In genomic region chr3:102307442-102307841, GRCh38 we compare ENCODE assay signal across 23 cellular contexts.
A peak's percentile ranks its signal among the peaks of the same experiment; 100 is the strongest.
DNase-seq lines count a peak whose midpoint lies in the region; ATAC-seq and TF ChIP-seq lines count a peak whose summit lies in the region.
"Had no signal": no experiment of that assay in that cellular context is flagged by ENCODE, and none has a peak within 500 bp of the region (broad histone marks: within the 10 kb centered on the region; RNA-seq: fewer than 3 reads in every experiment).

No MANE protein-coding gene starts in this region.

- no peaks in the 10 kb centered on the region for H3K27me3 ChIP-seq in H9 (ENCODE audit: insufficient read depth, low read length)
- H3K27me3 ChIP-seq: BLaER1 had no signal

- H2BK20ac ChIP-seq in H9 (ENCODE audit: low read depth, low read length, poor library complexity, severe bottlenecking), result no peak overlapping the region

- H3K79me2 ChIP-seq in H9 (ENCODE audit: insufficient read depth, low read length), result no peaks in the 10 kb centered on the region

- no peak overlapping the region for H2BK15ac ChIP-seq in H9 (ENCODE audit: low read depth, low read length)

- ATAC-seq in WTC11, result peak; percentile 94
- no peak for ATAC-seq in GM19397 (IDR thresholded peaks at IDR 0.05; ENCODE audit: unreplicated experiment)
- no peak for ATAC-seq in activated T-cell treated with anti-CD3 and anti-CD28 coated beads, Interleukin-2, amount 50 U/mL, for 72 hours (replicated peaks in 1 of 2)
- ATAC-seq in GM21423 (IDR thresholded peaks at IDR 0.05; ENCODE audit: unreplicated experiment), result no peak
- ATAC-seq: Panc1 had no signal

- CTCF ChIA-PET in WTC11 (lab: Charles Lee), result interaction anchor here (1.0 to 1.6 kb wide), 2 partner anchors 72 to 229 kb away, joined by 3 read pairs; no protein-coding TSS in a partner anchor

- H3K27ac Mint-ChIP-seq in H9 (peak overlapping the region in 1 of 3 experiments; percentile 20; a peak in 2 of 7 replicates), WTC11 (peak overlapping the region; percentile 52; the same call in 1 of the 2 replicates)
- H3K27ac Mint-ChIP-seq in activated T-cell treated with anti-CD3 and anti-CD28 coated beads, Interleukin-2, amount 50 U/mL, for 72 hours, result no peak overlapping the region
- H3K27ac Mint-ChIP-seq: CD4-positive, CD25-positive, alpha-beta regulatory T cell; HFFc6 had no signal

- H3K4me1 ChIP-seq in H9 (ENCODE audit: insufficient read depth, low read length), result no peaks in the 10 kb centered on the region
- H3K4me1 ChIP-seq: BLaER1 had no signal

- no peaks in the 10 kb centered on the region for H3K79me1 ChIP-seq in H9 (ENCODE audit: insufficient read depth, low read depth, low read length, poor library complexity, severe bottlenecking)

- no peak overlapping the region for H4K8ac ChIP-seq in H9 (replicated peaks; ENCODE audit: insufficient read length, low read depth, low read length)

- H3K36me3 Mint-ChIP-seq in H9 (ENCODE audit: insufficient read depth in 1 of 3, low read depth in 3 of 3) (peaks cover 0 to 7% (median 0%) of the 10 kb centered on the region in 3 experiments; a peak in 1 of 7 replicates), WTC11 (no peaks in the 10 kb centered on the region; the same call in 1 of the 2 replicates)
- H3K36me3 Mint-ChIP-seq in activated T-cell treated with anti-CD3 and anti-CD28 coated beads, Interleukin-2, amount 50 U/mL, for 72 hours (ENCODE audit: insufficient read depth in 2 of 2), result no peaks in the 10 kb centered on the region
- H3K36me3 Mint-ChIP-seq: CD4-positive, CD25-positive, alpha-beta regulatory T cell had no signal

- no peak overlapping the region for H2AFZ ChIP-seq in H9 (ENCODE audit: low read length)

- no peak overlapping the region for H2BK120ac ChIP-seq in H9 (ENCODE audit: low read depth, low read length, poor library complexity, severe bottlenecking)

- H3T11ph ChIP-seq in H9 (ENCODE audit: low read length), result no peak overlapping the region

- WGBS in H9 (ENCODE audit: extremely low coverage, insufficient read length, low lambda C conversion rate), result no CpG with 5 or more reads among the region's 2 CpGs

- no peak overlapping the region for H3K4ac ChIP-seq in H9 (ENCODE audit: low read depth, low read length)

- no peaks in the 10 kb centered on the region for H3K23me2 ChIP-seq in H9 (ENCODE audit: insufficient read length, low read depth, low read length, poor library complexity, severe bottlenecking)

- POLR2A ChIA-PET in WTC11 (lab: Charles Lee), result no interaction called here

- H3K9ac ChIP-seq in H9 (ENCODE audit: extremely low read depth, insufficient read length, low read length), result no peak overlapping the region
- H3K9ac ChIP-seq: BLaER1 had no signal

- no peak overlapping the region for H3K27ac ChIP-seq in H9 (ENCODE audit: insufficient read length, low read depth, low read length)
- H3K27ac ChIP-seq: BLaER1, RWPE1 had no signal

- H2AK5ac ChIP-seq in H9 (ENCODE audit: insufficient read length, low read length), result no peak overlapping the region

- H3K14ac ChIP-seq in H9 (ENCODE audit: insufficient read depth, low read length), result no peak overlapping the region

- DNase-seq in EH (ENCODE audit: low read depth), result peak; percentile 4
- DNase-seq in H9, result peak; percentile 48
- peak; percentile 10 for DNase-seq in WTC11 (ENCODE audit: low spot score)
- peak; percentile 7 for DNase-seq in iPS DF 4.7 (ENCODE audit: extremely low read depth, low spot score)
- DNase-seq in activated T-cell treated with anti-CD3 and anti-CD28 coated beads, Interleukin-2, amount 50 U/mL, for 72 hours, result no peak
- no peak for DNase-seq in stimulated activated CD4-positive, alpha-beta T cell treated with anti-CD3 and anti-CD28 coated beads, Interleukin-12 subunit alpha, Interleukin-12 subunit beta, amount 100 ng/mL, for 4 hours
- DNase-seq: H7; HFFc6; NCI-H1048; NCI-H1417; NCI-H1694; NCI-H2029 treated with DMSO at 0.1 percent for 48 hours; NCI-H446 treated with DMSO at 0.1 percent for 48 hours; NCI-H526; NCI-H82; NK-92 treated with Interleukin-12 subunit alpha and Interleukin-12 subunit beta, amount 100 ng/mL, for 24 hours; SHP77 treated with DMSO at 0.1 percent for 48 hours had no signal

- H3K4me3 Mint-ChIP-seq in H9 (no peak overlapping the region), WTC11 (no peak overlapping the region)
- no peak overlapping the region for H3K4me3 Mint-ChIP-seq in activated T-cell treated with anti-CD3 and anti-CD28 coated beads, Interleukin-2, amount 50 U/mL, for 72 hours
- H3K4me3 Mint-ChIP-seq: CD4-positive, CD25-positive, alpha-beta regulatory T cell; HFFc6 had no signal

- no peak overlapping the region for H3K4me2 ChIP-seq in H9 (ENCODE audit: insufficient read depth, insufficient read length, low read length)
- H3K4me2 ChIP-seq: BLaER1 had no signal

- no peak overlapping the region for H3K18ac ChIP-seq in H9 (ENCODE audit: insufficient read length, low read depth, low read length)

- H3K4me1 Mint-ChIP-seq in H9 (peaks cover 0 to 10% of the 10 kb centered on the region in 2 experiments; a peak in 1 of 4 replicates), WTC11 (peaks cover 5% of the 10 kb centered on the region)
- H3K4me1 Mint-ChIP-seq in activated T-cell treated with anti-CD3 and anti-CD28 coated beads, Interleukin-2, amount 50 U/mL, for 72 hours (ENCODE audit: low read depth), result no peaks in the 10 kb centered on the region
- H3K4me1 Mint-ChIP-seq: CD4-positive, CD25-positive, alpha-beta regulatory T cell had no signal

- H4K5ac ChIP-seq in H9 (ENCODE audit: insufficient read length, low read depth, low read length), result no peak overlapping the region

- H3K27me3 Mint-ChIP-seq in H9 (ENCODE audit: low read depth) (no peaks in the 10 kb centered on the region), WTC11 (ENCODE audit: low read depth) (no peaks in the 10 kb centered on the region)
- peaks cover 1% of the 10 kb centered on the region for H3K27me3 Mint-ChIP-seq in activated T-cell treated with anti-CD3 and anti-CD28 coated beads, Interleukin-2, amount 50 U/mL, for 72 hours (ENCODE audit: low read depth)

- no peak overlapping the region for H2BK5ac ChIP-seq in H9 (ENCODE audit: insufficient read length, low read length)

- H3K56ac ChIP-seq in H9 (ENCODE audit: insufficient read length, low read depth, low read length), result no peak overlapping the region

- TF ChIP-seq CTCF in H9 (conservative IDR thresholded peaks at IDR 0.05) (peak; percentile 23; the same call in 2 of the 3 replicates), WTC11 (IDR thresholded peaks at IDR 0.05) (no peak)

- H4K20me1 ChIP-seq in H9 (ENCODE audit: control insufficient read depth, insufficient read depth, insufficient read length), result no peaks in the 10 kb centered on the region
- H4K20me1 ChIP-seq: BLaER1 had no signal

- H3K9me3 Mint-ChIP-seq in H9 (peaks cover 2 to 3% of the 10 kb centered on the region in 2 experiments; a peak in 2 of 5 replicates), WTC11 (peaks cover 20% of the 10 kb centered on the region)
- no peaks in the 10 kb centered on the region for H3K9me3 Mint-ChIP-seq in activated T-cell treated with anti-CD3 and anti-CD28 coated beads, Interleukin-2, amount 50 U/mL, for 72 hours
- H3K9me3 Mint-ChIP-seq: HFFc6 had no signal

- no peaks in the 10 kb centered on the region for H3K9me3 ChIP-seq in H9 (ENCODE audit: control insufficient read depth, low read depth, low read length)
- H3K9me3 ChIP-seq: BLaER1 had no signal

- H4K91ac ChIP-seq in H9 (ENCODE audit: insufficient read length, low read depth, low read length), result no peak overlapping the region

- no peak overlapping the region for H3K23ac ChIP-seq in H9 (ENCODE audit: insufficient read length, low read depth, low read length)

- H2BK12ac ChIP-seq in H9 (ENCODE audit: insufficient read length, low read depth, low read length), result no peak overlapping the region

TF ChIP-seq in WTC11, 78 proteins besides CTCF, POLR2A, EP300 and RAD21 (continues in another document):
- TF ChIP-seq ZNF317 (CRISPR knock-in tag; IDR thresholded peaks at IDR 0.05; ENCODE audit: borderline replicate concordance, low read depth) (no peak), PREB (CRISPR knock-in tag; IDR thresholded peaks at IDR 0.05; ENCODE audit: borderline replicate concordance) (no peak), SMAD3 (CRISPR knock-in tag; IDR thresholded peaks at IDR 0.05; ENCODE audit: borderline replicate concordance) (no peak), MYBL2 (CRISPR knock-in tag; IDR thresholded peaks at IDR 0.05) (no peak), ZNF416 (CRISPR knock-in tag; IDR thresholded peaks at IDR 0.05) (no peak), E2F5 (CRISPR knock-in tag; IDR thresholded peaks at IDR 0.05) (no peak), NFE2L1 (CRISPR knock-in tag; IDR thresholded peaks at IDR 0.05) (no peak)

Comparison
In these comparisons a context has a peak if more than half of its experiments do, and no peak if none do; other contexts are left out.
1. DNase-seq: peak in EH (single experiment), H9 (single experiment), WTC11 (single experiment) and iPS DF 4.7 (single experiment); none in activated T-cell treated with anti-CD3 and anti-CD28 coated beads, Interleukin-2, amount 50 U/mL, for 72 hours (0 of 2) and stimulated activated CD4-positive, alpha-beta T cell treated with anti-CD3 and anti-CD28 coated beads, Interleukin-12 subunit alpha, Interleukin-12 subunit beta, amount 100 ng/mL, for 4 hours (single experiment).